Comparison of ENCODE assay signal across 14 cellular contexts in the genomic region with DNA sequence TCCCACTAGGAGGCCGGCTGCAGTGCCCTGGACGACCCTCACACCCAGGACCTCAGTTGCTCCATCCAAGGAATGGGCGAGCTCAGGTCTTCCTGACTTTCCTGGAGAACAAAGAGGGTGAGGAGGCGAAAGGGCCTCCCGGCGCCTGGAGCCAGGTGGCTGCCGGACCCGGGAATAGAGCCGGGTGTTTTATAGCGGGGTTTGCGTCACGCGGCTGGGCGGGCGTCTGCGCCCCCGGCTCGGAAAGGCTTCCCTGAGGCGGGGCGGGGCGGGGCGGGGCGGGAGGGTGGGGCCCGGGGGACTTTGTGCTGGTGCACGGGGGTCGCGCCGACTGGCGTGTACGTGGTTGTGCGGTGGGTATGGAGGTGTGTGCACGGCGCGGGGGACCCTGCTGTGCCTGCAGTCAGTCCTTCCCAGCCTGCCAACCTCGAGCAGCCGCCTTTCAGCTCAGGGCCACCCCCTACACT. TPM values are rescaled to one million over a fixed set of nuclear protein-coding genes. Genes with fewer than 3 reads are reported as not detected.
A peak's percentile ranks its signal among the peaks of the same experiment; 100 is the strongest.
DNase-seq lines count a peak whose midpoint lies in the region; ATAC-seq and TF ChIP-seq lines count a peak whose summit lies in the region.
"Had no signal": no experiment of that assay in that cellular context is flagged by ENCODE, and none has a peak within 500 bp of the region (broad histone marks: within the 10 kb centered on the region; RNA-seq: fewer than 3 reads in every experiment).

No MANE protein-coding gene starts in this region.

- H3F3A ChIP-seq in SK-N-SH (replicated peaks; ENCODE audit: insufficient read depth) = no peaks in the 10 kb centered on the region

- H3K9me2 ChIP-seq in SK-N-SH = no peaks in the 10 kb centered on the region

- in situ Hi-C loops in brain microvascular endothelial cell (cut with HindIII; ENCODE audit: low pct_ligation_motif_present, low sequenced_read_pairs) = no loop called here

- no peak overlapping the region for H3K27ac ChIP-seq in SK-N-SH (ENCODE audit: low read depth in 2 of 2, low read length in 1 of 2)
- H3K27ac ChIP-seq in brain microvascular endothelial cell = no peak overlapping the region
- peak overlapping the region in 1 of 2 donors; percentile 79 for H3K27ac ChIP-seq in lung (ENCODE audit: low read depth in 1 of 2, low read length in 1 of 2)
- H3K27ac ChIP-seq in vagina = no peak overlapping the region
- H3K27ac ChIP-seq: A549 had no signal

- TF ChIP-seq POLR2A in vagina (IDR thresholded peaks at IDR 0.05) = no peak

- CTCF ChIA-PET in SK-N-SH (lab: Yijun Ruan, JAX) = interaction anchor here (1.0 to 1.1 kb wide), 2 partner anchors 9 to 37 kb away, joined by 3 read pairs; no protein-coding TSS in a partner anchor

- no peak overlapping the region for H3K4me3 ChIP-seq in SK-N-SH (ENCODE audit: low read depth in 2 of 2, low read length in 1 of 2)
- H3K4me3 ChIP-seq in brain microvascular endothelial cell (ENCODE audit: low read depth, low read length) = peak overlapping the region; percentile 12
- H3K4me3 ChIP-seq in lung = no peak overlapping the region
- H3K4me3 ChIP-seq in vagina = peak overlapping the region; percentile 8 to 15
- H3K4me3 ChIP-seq: A549 had no signal

- 0 out of 2 replicates have a peak, but pooled peaks cover 4% of the 10 kb centered on the region for H3K79me2 ChIP-seq in SK-N-SH (ENCODE audit: insufficient read depth)

- H3K9me3 ChIP-seq in SK-N-SH (no peaks in the 10 kb centered on the region), lung (ENCODE audit: control insufficient read depth in 2 of 2, insufficient read depth in 1 of 2, low read length in 1 of 2) (no peaks in the 10 kb centered on the region), vagina (no peaks in the 10 kb centered on the region)
- H3K9me3 ChIP-seq: A549 had no signal

- no peaks in the 10 kb centered on the region for H3K36me3 ChIP-seq in SK-N-SH (replicated peaks in 1 of 2; ENCODE audit: control insufficient read depth in 1 of 2, insufficient read depth in 2 of 2, low read length in 1 of 2)
- no peaks in the 10 kb centered on the region for H3K36me3 ChIP-seq in brain microvascular endothelial cell (replicated peaks)
- no peaks in the 10 kb centered on the region for H3K36me3 ChIP-seq in lung (ENCODE audit: control insufficient read depth in 2 of 2, insufficient read depth in 2 of 2, low read length in 2 of 2)
- H3K36me3 ChIP-seq in vagina = no peaks in the 10 kb centered on the region

- no peaks in the 10 kb centered on the region for H3K27me3 ChIP-seq in SK-N-SH (ENCODE audit: insufficient read depth)
- H3K27me3 ChIP-seq in brain microvascular endothelial cell (replicated peaks) = no peaks in the 10 kb centered on the region
- no peaks in the 10 kb centered on the region for H3K27me3 ChIP-seq in lung (ENCODE audit: control insufficient read depth, insufficient read depth)
- H3K27me3 ChIP-seq in vagina = no peaks in the 10 kb centered on the region

- no peak overlapping the region for H3K4me2 ChIP-seq in SK-N-SH
- H3K4me2 ChIP-seq: A549 had no signal

- no peak for TF ChIP-seq EP300 in SK-N-SH (IDR thresholded peaks at IDR 0.05; ENCODE audit: borderline replicate concordance in 1 of 2, low read depth in 1 of 2, low read length in 1 of 2)

- no peaks in the 10 kb centered on the region for H4K20me1 ChIP-seq in SK-N-SH (ENCODE audit: insufficient read depth)

- TF ChIP-seq CTCF in SK-N-SH (IDR thresholded peaks at IDR 0.05) (no peak), brain microvascular endothelial cell (IDR thresholded peaks at IDR 0.05; ENCODE audit: low read depth, low read length, missing control alignments) (no peak), lung (IDR thresholded peaks at IDR 0.05; ENCODE audit: control extremely low read depth, extremely low read depth) (no peak), vagina (IDR thresholded peaks at IDR 0.05) (no peak)

- H3K9ac ChIP-seq in SK-N-SH = no peak overlapping the region

- WGBS in SK-N-SH (ENCODE audit: low lambda C conversion rate) = 36% methylated on average over 16 of the region's 36 CpGs
- 8 to 12% methylated on average over 31 to 36 of the region's 36 CpGs for WGBS in lung, 2 donors

- intact Hi-C loops in vagina (cut with DNase I) = no loop called here

- DNase-seq in SK-N-SH (peak; percentile 61), brain microvascular endothelial cell (no peak), lung (ENCODE audit: low spot score) (peak; percentile 69), vagina (ENCODE audit: extremely low spot score in 2 of 2) (no peak), NCI-H1436 (lab: John Stamatoyannopoulos, UW) (no peak), activated T-cell treated with anti-CD3 and anti-CD28 coated beads for 4 hours (no peak)
- DNase-seq: GF-D8; left cardiac atrium; NCI-H1092 treated with DMSO at 0.1 percent for 48 hours; NCI-H526 treated with DMSO at 0.1 percent for 48 hours; stimulated activated naive CD8-positive, alpha-beta T cell treated with anti-CD3 and anti-CD28 coated beads, Interleukin-15, amount 100 ng/mL, for 72 hours had no signal

- peaks cover 6 to 12% of the 10 kb centered on the region in 2 experiments; a peak in 2 of 4 replicates for H3K4me1 ChIP-seq in SK-N-SH (ENCODE audit: control insufficient read depth in 1 of 2, insufficient read depth in 2 of 2, low read depth in 1 of 2, low read length in 1 of 2)
- H3K4me1 ChIP-seq in lung (ENCODE audit: control insufficient read depth in 2 of 2, insufficient read depth in 2 of 2, low read length in 2 of 2) = peaks cover 0 to 28% of the 10 kb centered on the region in 2 donors
- H3K4me1 ChIP-seq in vagina = peaks cover 39% of the 10 kb centered on the region

- ATAC-seq in SK-N-SH treated with all-trans-retinoic acid at 6 μM for 48 hours (no peak), lung (ENCODE audit: insufficient read depth, low FRiP score) (no peak), GM19023 (IDR thresholded peaks at IDR 0.05; ENCODE audit: unreplicated experiment) (no peak)
- ATAC-seq: A549; stimulated activated naive CD8-positive, alpha-beta T cell treated with anti-CD3 and anti-CD28 coated beads, Interleukin-15, amount 100 ng/mL, for 72 hours had no signal

- H2AFZ ChIP-seq in SK-N-SH (ENCODE audit: low read depth) = no peak overlapping the region

- TF ChIP-seq RAD21 in SK-N-SH (IDR thresholded peaks at IDR 0.05; ENCODE audit: low read length) = no peak

- POLR2A ChIA-PET in SK-N-SH (lab: Yijun Ruan, JAX) = interaction anchor here (0.8 kb wide), 1 partner anchor 12 kb away, joined by 3 read pairs; no protein-coding TSS in a partner anchor

TF ChIP-seq in SK-N-SH, 30 proteins besides CTCF, POLR2A, EP300 and RAD21:
- no peak for TF ChIP-seq TEAD4 (IDR thresholded peaks at IDR 0.05; ENCODE audit: borderline replicate concordance, insufficient read depth)
- no peak for TF ChIP-seq YY1 (IDR thresholded peaks at IDR 0.05; ENCODE audit: low read depth)
- no peak for TF ChIP-seq ELF1 (IDR thresholded peaks at IDR 0.05)
- TF ChIP-seq SMC3 (IDR thresholded peaks at IDR 0.05; ENCODE audit: low read depth, low read length) = no peak
- no peak for TF ChIP-seq CHD2 (IDR thresholded peaks at IDR 0.05; ENCODE audit: low read length, partially characterized antibody)
- no peak for TF ChIP-seq RCOR1 (IDR thresholded peaks at IDR 0.05; ENCODE audit: low read length)
- no peak for TF ChIP-seq FOSL2 (IDR thresholded peaks at IDR 0.05; ENCODE audit: borderline replicate concordance, low read depth)
- TF ChIP-seq POLR2AphosphoS5 (IDR thresholded peaks at IDR 0.05; ENCODE audit: low read depth, low read length) = no peak
- TF ChIP-seq SIN3A (IDR thresholded peaks at IDR 0.05; ENCODE audit: borderline replicate concordance, low read depth, low read length) = no peak

TF ChIP-seq in SK-N-SH treated with all-trans-retinoic acid at 6 μM for 48 hours, 23 proteins besides CTCF, POLR2A, EP300 and RAD21 (continues in another document):
- TF ChIP-seq ZNF565 (CRISPR knock-in tag; conservative IDR thresholded peaks at IDR 0.05; ENCODE audit: low read depth) (no peak), TOX (CRISPR knock-in tag; IDR thresholded peaks at IDR 0.05; ENCODE audit: borderline replicate concordance) (no peak), ARNTL (CRISPR knock-in tag; IDR thresholded peaks at IDR 0.05; ENCODE audit: borderline replicate concordance, low read depth) (no peak), SNAI2 (CRISPR knock-in tag; IDR thresholded peaks at IDR 0.05) (no peak)
- TF ChIP-seq, protein P1, sequence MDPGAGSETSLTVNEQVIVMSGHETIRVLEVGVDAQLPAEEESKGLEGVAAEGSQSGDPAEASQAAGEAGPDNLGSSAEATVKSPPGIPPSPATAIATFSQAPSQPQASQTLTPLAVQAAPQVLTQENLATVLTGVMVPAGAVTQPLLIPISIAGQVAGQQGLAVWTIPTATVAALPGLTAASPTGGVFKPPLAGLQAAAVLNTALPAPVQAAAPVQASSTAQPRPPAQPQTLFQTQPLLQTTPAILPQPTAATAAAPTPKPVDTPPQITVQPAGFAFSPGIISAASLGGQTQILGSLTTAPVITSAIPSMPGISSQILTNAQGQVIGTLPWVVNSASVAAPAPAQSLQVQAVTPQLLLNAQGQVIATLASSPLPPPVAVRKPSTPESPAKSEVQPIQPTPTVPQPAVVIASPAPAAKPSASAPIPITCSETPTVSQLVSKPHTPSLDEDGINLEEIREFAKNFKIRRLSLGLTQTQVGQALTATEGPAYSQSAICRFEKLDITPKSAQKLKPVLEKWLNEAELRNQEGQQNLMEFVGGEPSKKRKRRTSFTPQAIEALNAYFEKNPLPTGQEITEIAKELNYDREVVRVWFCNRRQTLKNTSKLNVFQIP (CRISPR knock-in tag; IDR thresholded peaks at IDR 0.05; ENCODE audit: borderline replicate concordance, low read depth) = no peak
- TF ChIP-seq, protein P2, sequence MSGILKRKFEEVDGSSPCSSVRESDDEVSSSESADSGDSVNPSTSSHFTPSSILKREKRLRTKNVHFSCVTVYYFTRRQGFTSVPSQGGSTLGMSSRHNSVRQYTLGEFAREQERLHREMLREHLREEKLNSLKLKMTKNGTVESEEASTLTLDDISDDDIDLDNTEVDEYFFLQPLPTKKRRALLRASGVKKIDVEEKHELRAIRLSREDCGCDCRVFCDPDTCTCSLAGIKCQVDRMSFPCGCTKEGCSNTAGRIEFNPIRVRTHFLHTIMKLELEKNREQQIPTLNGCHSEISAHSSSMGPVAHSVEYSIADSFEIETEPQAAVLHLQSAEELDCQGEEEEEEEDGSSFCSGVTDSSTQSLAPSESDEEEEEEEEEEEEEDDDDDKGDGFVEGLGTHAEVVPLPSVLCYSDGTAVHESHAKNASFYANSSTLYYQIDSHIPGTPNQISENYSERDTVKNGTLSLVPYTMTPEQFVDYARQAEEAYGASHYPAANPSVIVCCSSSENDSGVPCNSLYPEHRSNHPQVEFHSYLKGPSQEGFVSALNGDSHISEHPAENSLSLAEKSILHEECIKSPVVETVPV (CRISPR knock-in tag; IDR thresholded peaks at IDR 0.05) = no peak

RNA-seq across cellular contexts. Expression of a gene that starts 4.6 kb away (rescaled TPM):
- polyA plus RNA-seq in SK-N-SH (2012; rRNA removed) (24.5 and 29.0 TPM in 2 replicates), lung (10 to 100 TPM; 47.3 to 84.5 TPM)
- 14.3 and 19.6 TPM in 2 replicates for polyA plus RNA-seq in SK-N-SH (2012; cell fraction: cytosol; rRNA removed)
- 28.9 and 32.1 TPM in 2 replicates for polyA plus RNA-seq in SK-N-SH (2012; cell fraction: nucleus; rRNA removed)
- total RNA-seq in lung (10 to 100 TPM; 34.9 to 85.2 TPM), vagina (32.2 TPM)

RNA-seq across cellular contexts. Expression of a gene that starts 26.2 kb away (rescaled TPM):
- polyA plus RNA-seq in SK-N-SH (2012; rRNA removed) (13.8 and 22.9 TPM in 2 replicates), lung (10 to 100 TPM; 10.8 to 22.0 TPM)
- 13.3 and 17.1 TPM in 2 replicates for polyA plus RNA-seq in SK-N-SH (2012; cell fraction: cytosol; rRNA removed)
- 11.7 and 14.6 TPM in 2 replicates for polyA plus RNA-seq in SK-N-SH (2012; cell fraction: nucleus; rRNA removed)
- total RNA-seq in lung (10 to 100 TPM; 21.3 to 23.1 TPM), vagina (13.8 TPM)

Comparison
In these comparisons a context has a peak if more than half of its experiments do, and no peak if none do; other contexts are left out.
1. DNase-seq: peak in SK-N-SH (single experiment) and lung (single experiment); none in brain microvascular endothelial cell (single experiment), vagina (0 of 2), NCI-H1436 (single experiment) and activated T-cell treated with anti-CD3 and anti-CD28 coated beads for 4 hours (single experiment).
2. H3K4me3 ChIP-seq: peak in brain microvascular endothelial cell (single experiment) and vagina (2 of 2); none in SK-N-SH (0 of 2) and lung (single experiment).